18 cellular contexts compared by ENCODE assay signal in genomic region chr2:124647245-124647644, GRCh38.
DNase-seq lines count a peak whose midpoint lies in the region; ATAC-seq and TF ChIP-seq lines count a peak whose summit lies in the region.
"Had no signal": no experiment of that assay in that cellular context is flagged by ENCODE, and none has a peak within 500 bp of the region (broad histone marks: within the 10 kb centered on the region; RNA-seq: fewer than 3 reads in every experiment).

No MANE protein-coding gene starts in this region.

- H3K4me3 ChIP-seq in epithelial cell of proximal tubule (ENCODE audit: low read depth, low read length) = no peak overlapping the region
- H3K4me3 ChIP-seq in right lobe of liver = no peak overlapping the region
- H3K4me3 ChIP-seq in upper lobe of right lung = no peak overlapping the region
- H3K4me3 ChIP-seq: GM23248 had no signal

- H3K36me3 Mint-ChIP-seq in osteocyte (ENCODE audit: unreplicated experiment) = no peaks in the 10 kb centered on the region
- H3K36me3 Mint-ChIP-seq: CD4-positive, alpha-beta memory T cell had no signal

- no peaks in the 10 kb centered on the region for H3K4me1 Mint-ChIP-seq in osteocyte (ENCODE audit: unreplicated experiment)
- H3K4me1 Mint-ChIP-seq: CD4-positive, alpha-beta memory T cell had no signal

- no peak overlapping the region for H3K4me3 Mint-ChIP-seq in osteocyte (ENCODE audit: unreplicated experiment)
- H3K4me3 Mint-ChIP-seq: CD4-positive, alpha-beta memory T cell had no signal

- no peaks in the 10 kb centered on the region for H3K27me3 Mint-ChIP-seq in osteocyte (ENCODE audit: unreplicated experiment)
- H3K27me3 Mint-ChIP-seq: CD4-positive, alpha-beta memory T cell had no signal

- H3K27me3 ChIP-seq in right lobe of liver (no peaks in the 10 kb centered on the region), upper lobe of right lung (no peaks in the 10 kb centered on the region)

- H3K9me3 ChIP-seq in right lobe of liver (no peaks in the 10 kb centered on the region), upper lobe of right lung (no peaks in the 10 kb centered on the region)

- no peak for TF ChIP-seq CTCF in epithelial cell of proximal tubule (conservative IDR thresholded peaks at IDR 0.05; ENCODE audit: low read depth, low read length)
- TF ChIP-seq CTCF in right lobe of liver (IDR thresholded peaks at IDR 0.05) = no peak
- no peak for TF ChIP-seq CTCF in upper lobe of right lung (IDR thresholded peaks at IDR 0.05)
- no peak for TF ChIP-seq CTCF in osteocyte (IDR thresholded peaks at IDR 0.05)

- intact Hi-C loops in right lobe of liver (cut with DNase I) (no loop called here), upper lobe of right lung (cut with DNase I) (no loop called here)

- H3K27ac Mint-ChIP-seq in osteocyte (ENCODE audit: unreplicated experiment) = no peak overlapping the region
- H3K27ac Mint-ChIP-seq: CD4-positive, alpha-beta memory T cell had no signal

- H3K4me1 ChIP-seq in right lobe of liver (peaks cover 0 to 10% (median 0%) of the 10 kb centered on the region in 4 donors), upper lobe of right lung (no peaks in the 10 kb centered on the region)

- DNase-seq in epithelial cell of proximal tubule (ENCODE audit: low read depth) (peak; percentile 65), kidney tubule cell (ENCODE audit: low spot score) (peak; percentile 77), right lobe of liver (no peak), upper lobe of right lung (no peak), osteocyte (ENCODE audit: extremely low spot score, unreplicated experiment) (no peak)
- no peak for DNase-seq in activated CD4-positive, alpha-beta T cell treated with anti-CD3 and anti-CD28 coated beads, Interleukin-2, amount 50 U/mL, for 48 hours
- DNase-seq: C1 segment of cervical spinal cord; Calu3; CD4-positive, alpha-beta memory T cell; COR-L47; DMS53; DMS79 treated with DMSO at 0.1 percent for 48 hours; GF-D8; GM23248; H7; HCEC 1CT had no signal

- 28% methylated on average over 3 of the region's 3 CpGs for WGBS in right lobe of liver (ENCODE audit: insufficient coverage, low coverage, low lambda C conversion rate, missing lambda C conversion rate)

- no peaks in the 10 kb centered on the region for H3K36me3 ChIP-seq in right lobe of liver
- no peaks in the 10 kb centered on the region for H3K36me3 ChIP-seq in upper lobe of right lung

- H3K9me3 Mint-ChIP-seq in osteocyte (ENCODE audit: unreplicated experiment) = peaks cover 55% of the 10 kb centered on the region

- H3K27ac ChIP-seq in right lobe of liver = no peak overlapping the region
- no peak overlapping the region for H3K27ac ChIP-seq in upper lobe of right lung
- H3K27ac ChIP-seq: GM23248 had no signal

- peak; percentile 51 to 95 (median 88) for ATAC-seq in right lobe of liver
- ATAC-seq in upper lobe of right lung = peak; percentile 38
- no peak for ATAC-seq in GM21786 (IDR thresholded peaks at IDR 0.05; ENCODE audit: unreplicated experiment)
- ATAC-seq in HG02678 (IDR thresholded peaks at IDR 0.05; ENCODE audit: unreplicated experiment) = no peak

- TF ChIP-seq POLR2A in right lobe of liver (IDR thresholded peaks at IDR 0.05) = no peak

Comparison
In these comparisons a context has a peak if more than half of its experiments do, and no peak if none do; other contexts are left out.
1. DNase-seq: peak in epithelial cell of proximal tubule (single experiment) and kidney tubule cell (single experiment); none in right lobe of liver (0 of 3), upper lobe of right lung (single experiment), activated CD4-positive, alpha-beta T cell treated with anti-CD3 and anti-CD28 coated beads, Interleukin-2, amount 50 U/mL, for 48 hours (0 of 2) and osteocyte (single experiment).
2. ATAC-seq: peak in right lobe of liver (4 of 4) and upper lobe of right lung (single experiment); none in GM21786 (single experiment) and HG02678 (single experiment).